1 cellular context compared by ENCODE assay signal in the genomic region with DNA sequence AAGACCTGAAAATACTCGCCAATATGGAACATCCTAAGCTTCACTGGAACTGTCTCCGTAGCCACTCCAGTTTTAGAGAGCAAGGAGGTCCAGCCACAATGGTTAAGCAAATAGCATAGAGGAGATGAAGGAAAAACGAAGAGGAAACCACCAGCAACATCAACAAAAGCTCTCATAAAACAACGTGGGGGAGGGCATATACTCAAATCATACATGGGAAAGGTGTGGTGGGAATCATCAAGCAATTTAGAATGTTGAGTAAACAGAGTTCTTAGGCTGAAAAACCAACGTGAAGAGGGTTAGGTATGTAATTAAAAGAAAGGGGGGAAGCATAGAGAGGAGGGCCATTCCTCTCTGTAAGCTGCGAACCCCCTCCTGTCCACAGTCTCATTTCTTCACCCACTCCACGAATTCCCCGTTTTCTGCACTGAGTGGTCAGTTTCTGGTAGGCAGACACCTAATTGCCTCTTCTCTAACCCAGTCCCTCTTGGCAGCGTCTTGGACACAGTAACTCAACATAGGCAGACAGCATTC.
TF ChIP-seq lines count a peak whose summit lies in the region.

No MANE protein-coding gene starts in this region.

TF ChIP-seq in IMR-90, 13 proteins besides CTCF, POLR2A, EP300 and RAD21:
- TF ChIP-seq MAFK (IDR thresholded peaks at IDR 0.05; ENCODE audit: low read depth, low read length) = no peak
- TF ChIP-seq RCOR1 (IDR thresholded peaks at IDR 0.05; ENCODE audit: insufficient replicate concordance, low read length) = no peak
- TF ChIP-seq, protein P1, sequence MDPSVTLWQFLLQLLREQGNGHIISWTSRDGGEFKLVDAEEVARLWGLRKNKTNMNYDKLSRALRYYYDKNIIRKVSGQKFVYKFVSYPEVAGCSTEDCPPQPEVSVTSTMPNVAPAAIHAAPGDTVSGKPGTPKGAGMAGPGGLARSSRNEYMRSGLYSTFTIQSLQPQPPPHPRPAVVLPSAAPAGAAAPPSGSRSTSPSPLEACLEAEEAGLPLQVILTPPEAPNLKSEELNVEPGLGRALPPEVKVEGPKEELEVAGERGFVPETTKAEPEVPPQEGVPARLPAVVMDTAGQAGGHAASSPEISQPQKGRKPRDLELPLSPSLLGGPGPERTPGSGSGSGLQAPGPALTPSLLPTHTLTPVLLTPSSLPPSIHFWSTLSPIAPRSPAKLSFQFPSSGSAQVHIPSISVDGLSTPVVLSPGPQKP (IDR thresholded peaks at IDR 0.05; ENCODE audit: borderline replicate concordance, low read depth, low read length) = no peak
- TF ChIP-seq SMC3 (IDR thresholded peaks at IDR 0.05; ENCODE audit: low read depth, low read length) = no peak
- TF ChIP-seq NFE2L2 (IDR thresholded peaks at IDR 0.05; ENCODE audit: low read depth, low read length) = no peak
- TF ChIP-seq, protein P2, sequence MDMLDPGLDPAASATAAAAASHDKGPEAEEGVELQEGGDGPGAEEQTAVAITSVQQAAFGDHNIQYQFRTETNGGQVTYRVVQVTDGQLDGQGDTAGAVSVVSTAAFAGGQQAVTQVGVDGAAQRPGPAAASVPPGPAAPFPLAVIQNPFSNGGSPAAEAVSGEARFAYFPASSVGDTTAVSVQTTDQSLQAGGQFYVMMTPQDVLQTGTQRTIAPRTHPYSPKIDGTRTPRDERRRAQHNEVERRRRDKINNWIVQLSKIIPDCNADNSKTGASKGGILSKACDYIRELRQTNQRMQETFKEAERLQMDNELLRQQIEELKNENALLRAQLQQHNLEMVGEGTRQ (IDR thresholded peaks at IDR 0.05; ENCODE audit: low read depth, low read length) = no peak
- TF ChIP-seq BHLHE40 (IDR thresholded peaks at IDR 0.05; ENCODE audit: low read depth, low read length) = no peak
